In the genomic region with DNA sequence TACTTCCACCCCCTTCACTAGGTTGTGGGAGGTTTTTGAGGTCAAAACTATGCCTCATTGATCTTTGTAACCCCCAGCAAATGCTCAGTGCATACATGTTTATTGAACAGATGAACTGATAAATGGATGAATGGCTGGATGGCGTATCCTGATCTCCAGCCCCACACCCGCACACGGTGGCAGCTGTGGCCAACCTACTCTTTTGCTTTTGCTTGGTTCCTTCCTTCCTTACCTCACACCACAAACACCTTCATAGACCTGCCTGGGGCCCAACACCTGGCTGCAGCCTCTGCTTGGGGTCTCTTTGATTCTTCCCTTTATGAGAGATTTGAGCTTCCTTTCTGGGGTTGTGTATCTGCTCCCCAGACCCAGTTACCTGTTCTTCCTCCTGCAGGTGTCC, we compare ENCODE assay signal across 19 cellular contexts. TPM values are rescaled to one million over a fixed set of nuclear protein-coding genes. Genes with fewer than 3 reads are reported as not detected.
DNase-seq lines count a peak whose midpoint lies in the region; ATAC-seq and TF ChIP-seq lines count a peak whose summit lies in the region.
"Had no signal": no experiment of that assay in that cellular context is flagged by ENCODE, and none has a peak within 500 bp of the region (broad histone marks: within the 10 kb centered on the region; RNA-seq: fewer than 3 reads in every experiment).

No MANE protein-coding gene starts in this region.

- no peaks in the 10 kb centered on the region for H3F3A ChIP-seq in PC-3 (ENCODE audit: low read length, unreplicated experiment)

- peaks cover 16% of the 10 kb centered on the region for H3K4me1 ChIP-seq in CD4-positive, alpha-beta memory T cell (ENCODE audit: insufficient read depth, low read length)
- H3K4me1 ChIP-seq in A673 (ENCODE audit: insufficient read depth, low read length, poor library complexity, severe bottlenecking), result no peaks in the 10 kb centered on the region
- no peaks in the 10 kb centered on the region for H3K4me1 ChIP-seq in PC-3 (ENCODE audit: insufficient read depth, low read length)

- H3K4me3 ChIP-seq in CD4-positive, alpha-beta memory T cell (ENCODE audit: low read length in 2 of 2), result no peak overlapping the region
- H3K4me3 ChIP-seq in A673 (ENCODE audit: low read depth, low read length, poor library complexity, severe bottlenecking) (no peak overlapping the region), PC-3 (ENCODE audit: low read length) (no peak overlapping the region)
- H3K4me3 ChIP-seq: GM12878 had no signal

- H4K20me1 ChIP-seq in PC-3 (ENCODE audit: low read length), result no peaks in the 10 kb centered on the region

- H3K27me3 Mint-ChIP-seq in CD4-positive, alpha-beta memory T cell, result no peaks in the 10 kb centered on the region
- H3K27me3 Mint-ChIP-seq in T-cell (peaks cover 0 to 4% of the 10 kb centered on the region in 2 donors), immature natural killer cell (ENCODE audit: low read depth in 3 of 3) (peaks cover 0 to 9% (median 5%) of the 10 kb centered on the region in 3 donors)
- no peaks in the 10 kb centered on the region for H3K27me3 Mint-ChIP-seq in natural killer cell treated with Interleukin-12 subunit alpha and Interleukin-12 subunit beta and Interleukin-15 and Interleukin-18, amount 100 ng/mL, for 72 hours

- H3K27ac Mint-ChIP-seq in CD4-positive, alpha-beta memory T cell, result peak overlapping the region in 3 of 7 donors; percentile 55 to 74 (median 64)
- H3K27ac Mint-ChIP-seq in T-cell (peak overlapping the region in 1 of 2 donors; percentile 79), immature natural killer cell (peak overlapping the region; percentile 89 to 95 (median 92))
- H3K27ac Mint-ChIP-seq in natural killer cell treated with Interleukin-12 subunit alpha and Interleukin-12 subunit beta and Interleukin-15 and Interleukin-18, amount 100 ng/mL, for 72 hours, result peak overlapping the region in 1 of 2 donors; percentile 64

- no peaks in the 10 kb centered on the region for H3K79me2 ChIP-seq in PC-3 (ENCODE audit: low read length)

- CTCF ChIA-PET in CD4-positive, alpha-beta memory T cell (lab: Charles Lee; ENCODE audit: partially characterized antibody), result interaction anchor here (0.6 to 0.8 kb wide), 2 partner anchors 14 to 25 kb away, joined by 3 to 4 read pairs; no protein-coding TSS in a partner anchor
- CTCF ChIA-PET in T-cell (lab: Charles Lee), result no interaction called here
- CTCF ChIA-PET in A673 (lab: Charles Lee), result no interaction called here
- CTCF ChIA-PET in PC-3 (lab: Charles Lee), result no interaction called here

- no peaks in the 10 kb centered on the region for H3K9me2 ChIP-seq in PC-3 (replicated peaks; ENCODE audit: low read length)
- H3K9me2 ChIP-seq: SK-N-SH had no signal

- H2AFZ ChIP-seq in PC-3 (ENCODE audit: low read length), result no peak overlapping the region

- peak overlapping the region in 6 of 8 donors; percentile 1 to 64 (median 14) for H3K4me3 Mint-ChIP-seq in CD4-positive, alpha-beta memory T cell
- H3K4me3 Mint-ChIP-seq in T-cell (peak overlapping the region in 1 of 3 donors; percentile 0), immature natural killer cell (peak overlapping the region; percentile 74 to 89 (median 80))
- H3K4me3 Mint-ChIP-seq in natural killer cell treated with Interleukin-12 subunit alpha and Interleukin-12 subunit beta and Interleukin-15 and Interleukin-18, amount 100 ng/mL, for 72 hours, result peak overlapping the region; percentile 58

- intact Hi-C loops in CD4-positive, alpha-beta memory T cell (cut with micrococcal nuclease), result no loop called here
- intact Hi-C loops in A673 (cut with micrococcal nuclease; ENCODE audit: unreplicated experiment) (no loop called here), PC-3 (cut with micrococcal nuclease) (no loop called here)

- ATAC-seq in T-cell (replicated peaks in 1 of 4), result peak in 3 of 4 experiments; percentile 24 to 65 (median 45)
- ATAC-seq in natural killer cell treated with Interleukin-12 subunit alpha and Interleukin-12 subunit beta and Interleukin-15 and Interleukin-18, amount 100 ng/mL, for 72 hours, result no peak
- no peak for ATAC-seq in PC-3
- ATAC-seq: GM12878 had no signal

- H3K4me1 Mint-ChIP-seq in CD4-positive, alpha-beta memory T cell, result peaks cover 13 to 43% (median 23%) of the 10 kb centered on the region in 4 donors
- H3K4me1 Mint-ChIP-seq in T-cell, result peaks cover 25 to 37% (median 29%) of the 10 kb centered on the region in 3 donors
- peaks cover 74 to 84% of the 10 kb centered on the region in 2 donors for H3K4me1 Mint-ChIP-seq in immature natural killer cell
- peaks cover 46 to 47% of the 10 kb centered on the region in 2 donors for H3K4me1 Mint-ChIP-seq in natural killer cell treated with Interleukin-12 subunit alpha and Interleukin-12 subunit beta and Interleukin-15 and Interleukin-18, amount 100 ng/mL, for 72 hours (ENCODE audit: low read depth in 2 of 2)

- TF ChIP-seq CTCF in A673 (conservative IDR thresholded peaks at IDR 0.05; ENCODE audit: low read depth, low read length) (no peak), PC-3 (conservative IDR thresholded peaks at IDR 0.05; ENCODE audit: low read depth, low read length) (no peak)

- BruUV-seq in A673 (replicated peaks; lab: Mats Ljungman, UMichigan), result no TSS peak
- BruUV-seq in PC-3 (replicated peaks; lab: Mats Ljungman, UMichigan), result no TSS peak

- no peak overlapping the region for H3K27ac ChIP-seq in CD4-positive, alpha-beta memory T cell (ENCODE audit: low read depth, low read length)
- H3K27ac ChIP-seq in A673 (ENCODE audit: low read depth, low read length, poor library complexity, severe bottlenecking), result no peak overlapping the region
- no peak overlapping the region for H3K27ac ChIP-seq in PC-3 (ENCODE audit: low read length)
- H3K27ac ChIP-seq: KMS-11 had no signal

- no peak overlapping the region for H3K9ac ChIP-seq in PC-3 (ENCODE audit: low read length)
- H3K9ac ChIP-seq: KMS-11, SK-N-SH had no signal

- H3K9me3 ChIP-seq in CD4-positive, alpha-beta memory T cell (ENCODE audit: control insufficient read depth in 1 of 2, low read length in 2 of 2), result no peaks in the 10 kb centered on the region
- H3K9me3 ChIP-seq in A673 (ENCODE audit: low read depth, low read length, poor library complexity, severe bottlenecking) (no peaks in the 10 kb centered on the region), PC-3 (ENCODE audit: low read length) (no peaks in the 10 kb centered on the region)
- H3K9me3 ChIP-seq: SK-N-SH had no signal

- H3K36me3 Mint-ChIP-seq in CD4-positive, alpha-beta memory T cell, result no peaks in the 10 kb centered on the region
- no peaks in the 10 kb centered on the region for H3K36me3 Mint-ChIP-seq in T-cell
- H3K36me3 Mint-ChIP-seq in immature natural killer cell, result peaks cover 3 to 11% (median 4%) of the 10 kb centered on the region in 3 donors
- H3K36me3 Mint-ChIP-seq in natural killer cell treated with Interleukin-12 subunit alpha and Interleukin-12 subunit beta and Interleukin-15 and Interleukin-18, amount 100 ng/mL, for 72 hours, result peaks cover 4% of the 10 kb centered on the region

- H3K4me2 ChIP-seq in PC-3 (ENCODE audit: low read length), result no peak overlapping the region
- H3K4me2 ChIP-seq: KMS-11, SK-N-SH had no signal

- no peaks in the 10 kb centered on the region for H3K27me3 ChIP-seq in CD4-positive, alpha-beta memory T cell (ENCODE audit: insufficient read depth, low read length)
- H3K27me3 ChIP-seq in A673 (replicated peaks; ENCODE audit: insufficient read depth, low read depth, low read length, poor library complexity) (no peaks in the 10 kb centered on the region), PC-3 (ENCODE audit: low read length) (no peaks in the 10 kb centered on the region)

- POLR2A ChIA-PET in CD4-positive, alpha-beta memory T cell (lab: Charles Lee; ENCODE audit: partially characterized antibody), result no interaction called here
- POLR2A ChIA-PET in T-cell (lab: Charles Lee) (no interaction called here), A673 (lab: Charles Lee; ENCODE audit: low non-redundant PET) (interaction anchor here (0.6 kb wide), 1 partner anchor 884 kb away, joined by 3 read pairs; no protein-coding TSS in a partner anchor), PC-3 (lab: Charles Lee; ENCODE audit: unreplicated experiment) (no interaction called here)

- DNase-seq in CD4-positive, alpha-beta memory T cell, result peak in 1 of 5 donors; percentile 10
- peak in 4 of 34 experiments; percentile 4 to 16 (median 9) for DNase-seq in T-cell
- peak; percentile 6 to 35 (median 30) for DNase-seq in immature natural killer cell
- DNase-seq in natural killer cell treated with Interleukin-12 subunit alpha and Interleukin-12 subunit beta and Interleukin-15 and Interleukin-18, amount 100 ng/mL, for 72 hours (ENCODE audit: low spot score), result no peak
- DNase-seq in A673 (ENCODE audit: low spot score), result no peak
- DNase-seq in PC-3, result no peak
- no peak for DNase-seq in C1 segment of cervical spinal cord (lab: John Stamatoyannopoulos, UW)
- DNase-seq in pons (ENCODE audit: low spot score), result no peak
- DNase-seq: DMS53, EL, GOT3, NCI-H1417, NCI-H187 treated with DMSO at 0.1 percent for 48 hours, NCI-H2227 treated with DMSO at 0.1 percent for 48 hours, NCI-H510A treated with DMSO at 0.1 percent for 48 hours, SHP77 treated with DMSO at 0.1 percent for 48 hours, SK-N-SH had no signal

- H3K9me3 Mint-ChIP-seq in CD4-positive, alpha-beta memory T cell, result peaks cover 0 to 2% (median 0%) of the 10 kb centered on the region in 8 donors
- H3K9me3 Mint-ChIP-seq in T-cell, result no peaks in the 10 kb centered on the region
- H3K9me3 Mint-ChIP-seq in immature natural killer cell, result peaks cover 0 to 4% (median 0%) of the 10 kb centered on the region in 6 donors
- no peaks in the 10 kb centered on the region for H3K9me3 Mint-ChIP-seq in natural killer cell treated with Interleukin-12 subunit alpha and Interleukin-12 subunit beta and Interleukin-15 and Interleukin-18, amount 100 ng/mL, for 72 hours

- H3K36me3 ChIP-seq in CD4-positive, alpha-beta memory T cell (ENCODE audit: insufficient read depth, low read length), result no peaks in the 10 kb centered on the region
- H3K36me3 ChIP-seq in A673 (ENCODE audit: insufficient read depth, low read length, poor library complexity, severe bottlenecking) (no peaks in the 10 kb centered on the region), PC-3 (ENCODE audit: low read depth, low read length) (no peaks in the 10 kb centered on the region)

RNA-seq across cellular contexts. Expression of a gene that starts 25.9 kb away (rescaled TPM):
- total RNA-seq in CD4-positive, alpha-beta memory T cell, result not detected
- polyA plus RNA-seq in CD4-positive, alpha-beta memory T cell, result not detected
- total RNA-seq in T-cell, result not detected
- polyA plus RNA-seq in immature natural killer cell, result not detected
- not detected for total RNA-seq in natural killer cell treated with Interleukin-12 subunit alpha and Interleukin-12 subunit beta and Interleukin-15 and Interleukin-18, amount 100 ng/mL, for 72 hours
- total RNA-seq in A673 (2021), result not detected in 2 replicates
- total RNA-seq in PC-3 (2014; rRNA removed), result not detected in 2 replicates
- total RNA-seq: GM12878 had no signal
- polyA plus RNA-seq: GM12878 had no signal

Comparison
In these comparisons a context has a peak if more than half of its experiments do, and no peak if none do; other contexts are left out.
1. DNase-seq: peak in immature natural killer cell (3 of 3); none in natural killer cell treated with Interleukin-12 subunit alpha and Interleukin-12 subunit beta and Interleukin-15 and Interleukin-18, amount 100 ng/mL, for 72 hours (single experiment), A673 (single experiment), PC-3 (single experiment), C1 segment of cervical spinal cord (0 of 14) and pons (single experiment).
2. ATAC-seq: peak in T-cell (3 of 4); none in natural killer cell treated with Interleukin-12 subunit alpha and Interleukin-12 subunit beta and Interleukin-15 and Interleukin-18, amount 100 ng/mL, for 72 hours (0 of 2) and PC-3 (single experiment).